Comparison of ENCODE assay signal across 8 cellular contexts in the genomic region with DNA sequence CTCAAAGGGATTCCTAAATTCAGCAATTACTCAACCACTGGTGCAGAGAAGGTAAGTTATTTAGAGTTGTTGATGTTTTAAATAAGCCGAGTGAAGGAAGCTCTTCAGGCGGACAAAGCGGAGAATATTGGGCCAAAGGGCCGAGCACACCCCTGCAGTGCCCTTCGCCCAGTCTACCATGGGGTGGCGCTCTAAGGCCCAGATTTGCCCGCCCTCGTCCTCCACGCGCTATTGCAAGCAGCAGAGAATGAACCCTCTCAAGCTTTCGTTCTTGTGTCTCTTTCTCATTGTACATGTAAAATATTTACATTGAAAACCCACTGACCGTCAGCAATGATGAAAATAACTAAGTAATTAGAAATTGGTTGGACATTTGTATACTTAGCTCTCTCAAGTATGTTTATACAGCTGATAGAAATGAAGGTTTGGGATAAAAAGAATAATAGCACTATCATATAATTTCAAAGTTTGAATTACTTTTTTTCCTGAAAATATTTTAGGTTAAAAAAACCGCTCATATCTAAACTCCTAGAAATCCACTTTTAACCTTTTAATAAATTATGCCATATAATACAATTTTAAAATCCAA.
DNase-seq lines count a peak whose midpoint lies in the region; ATAC-seq and TF ChIP-seq lines count a peak whose summit lies in the region.

No MANE protein-coding gene starts in this region.

- no peaks in the 10 kb centered on the region for H3K36me3 Mint-ChIP-seq in activated naive CD4-positive, alpha-beta T cell treated with anti-CD3 and anti-CD28 coated beads for 36 hours (ENCODE audit: low read depth)

- CTCF ChIA-PET in activated naive CD4-positive, alpha-beta T cell treated with anti-CD3 and anti-CD28 coated beads for 36 hours (lab: Charles Lee) = interaction anchor here (0.6 kb wide), 1 partner anchor 328 kb away, joined by 5 read pairs; no protein-coding TSS in a partner anchor

- no peak overlapping the region for H3K27ac Mint-ChIP-seq in activated naive CD4-positive, alpha-beta T cell treated with anti-CD3 and anti-CD28 coated beads for 36 hours

- H3K4me1 Mint-ChIP-seq in activated naive CD4-positive, alpha-beta T cell treated with anti-CD3 and anti-CD28 coated beads for 36 hours (ENCODE audit: low read depth) = no peaks in the 10 kb centered on the region

- H3K4me3 ChIP-seq in fibroblast of mammary gland (ENCODE audit: control insufficient read depth, low read depth, low read length) = no peak overlapping the region

- TF ChIP-seq CTCF in fibroblast of mammary gland (conservative IDR thresholded peaks at IDR 0.05; ENCODE audit: control insufficient read depth, insufficient read depth, low read depth, low read length) (peak; percentile 68), omental fat pad (IDR thresholded peaks at IDR 0.05) (peak in 1 of 3 donors; percentile 30)

- no peak overlapping the region for H3K4me3 Mint-ChIP-seq in activated naive CD4-positive, alpha-beta T cell treated with anti-CD3 and anti-CD28 coated beads for 36 hours

- intact Hi-C loops in activated naive CD4-positive, alpha-beta T cell treated with anti-CD3 and anti-CD28 coated beads for 36 hours (cut with micrococcal nuclease) = no loop called here

- H3K9me3 Mint-ChIP-seq in activated naive CD4-positive, alpha-beta T cell treated with anti-CD3 and anti-CD28 coated beads for 36 hours = no peaks in the 10 kb centered on the region

- ATAC-seq in HG03108 (IDR thresholded peaks at IDR 0.05; ENCODE audit: unreplicated experiment) (peak; percentile 70), omental fat pad (ENCODE audit: low FRiP score) (peak; percentile 73)

- H3K27me3 Mint-ChIP-seq in activated naive CD4-positive, alpha-beta T cell treated with anti-CD3 and anti-CD28 coated beads for 36 hours (ENCODE audit: low read depth) = peaks cover 3% of the 10 kb centered on the region

- peak; percentile 32 for DNase-seq in activated naive CD4-positive, alpha-beta T cell treated with anti-CD3 and anti-CD28 coated beads for 36 hours
- no peak for DNase-seq in activated naive CD4-positive, alpha-beta T cell (lab: John Stamatoyannopoulos, UW)
- DNase-seq in SHP77 treated with DMSO at 0.1 percent for 48 hours (lab: John Stamatoyannopoulos, UW) = peak; percentile 61
- peak; percentile 49 for DNase-seq in fibroblast of mammary gland (ENCODE audit: low read depth)
- DNase-seq in omental fat pad (ENCODE audit: low spot score) = no peak
- no peak for DNase-seq in mesenteric fat pad (ENCODE audit: low spot score)
- DNase-seq in effector CD8-positive, alpha-beta T cell (lab: John Stamatoyannopoulos, UW) = no peak

Comparison
In these comparisons a context has a peak if more than half of its experiments do, and no peak if none do; other contexts are left out.
1. DNase-seq: peak in activated naive CD4-positive, alpha-beta T cell treated with anti-CD3 and anti-CD28 coated beads for 36 hours (single experiment), SHP77 treated with DMSO at 0.1 percent for 48 hours (single experiment) and fibroblast of mammary gland (single experiment); none in activated naive CD4-positive, alpha-beta T cell (0 of 4), omental fat pad (single experiment), mesenteric fat pad (single experiment) and effector CD8-positive, alpha-beta T cell (single experiment).